In the genomic region with DNA sequence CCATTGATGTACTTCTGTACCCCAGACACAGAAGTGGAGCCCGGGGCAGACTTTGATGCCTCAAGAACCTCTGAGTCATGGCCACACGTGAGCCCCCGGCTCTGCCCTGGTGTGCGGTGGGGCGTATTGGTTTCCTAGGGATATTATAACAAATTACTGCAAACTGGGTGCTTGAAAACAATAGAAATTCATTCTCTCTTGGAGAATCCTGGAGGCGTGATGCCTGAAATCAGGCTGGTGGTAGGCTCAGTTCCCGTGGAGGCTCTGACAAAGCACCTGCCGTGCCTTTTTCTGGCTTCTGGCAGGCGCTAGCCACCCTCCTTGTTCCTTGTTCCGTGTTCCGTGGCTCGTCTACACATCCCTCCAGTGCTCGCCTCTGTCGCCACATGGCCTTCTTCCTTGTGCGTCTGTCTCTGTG, we compare ENCODE assay signal across 1 cellular context.
TF ChIP-seq lines count a peak whose summit lies in the region.

No MANE protein-coding gene starts in this region.

TF ChIP-seq in Ishikawa, 13 proteins besides CTCF, POLR2A, EP300 and RAD21 (continued from another document):
- TF ChIP-seq, protein P1, sequence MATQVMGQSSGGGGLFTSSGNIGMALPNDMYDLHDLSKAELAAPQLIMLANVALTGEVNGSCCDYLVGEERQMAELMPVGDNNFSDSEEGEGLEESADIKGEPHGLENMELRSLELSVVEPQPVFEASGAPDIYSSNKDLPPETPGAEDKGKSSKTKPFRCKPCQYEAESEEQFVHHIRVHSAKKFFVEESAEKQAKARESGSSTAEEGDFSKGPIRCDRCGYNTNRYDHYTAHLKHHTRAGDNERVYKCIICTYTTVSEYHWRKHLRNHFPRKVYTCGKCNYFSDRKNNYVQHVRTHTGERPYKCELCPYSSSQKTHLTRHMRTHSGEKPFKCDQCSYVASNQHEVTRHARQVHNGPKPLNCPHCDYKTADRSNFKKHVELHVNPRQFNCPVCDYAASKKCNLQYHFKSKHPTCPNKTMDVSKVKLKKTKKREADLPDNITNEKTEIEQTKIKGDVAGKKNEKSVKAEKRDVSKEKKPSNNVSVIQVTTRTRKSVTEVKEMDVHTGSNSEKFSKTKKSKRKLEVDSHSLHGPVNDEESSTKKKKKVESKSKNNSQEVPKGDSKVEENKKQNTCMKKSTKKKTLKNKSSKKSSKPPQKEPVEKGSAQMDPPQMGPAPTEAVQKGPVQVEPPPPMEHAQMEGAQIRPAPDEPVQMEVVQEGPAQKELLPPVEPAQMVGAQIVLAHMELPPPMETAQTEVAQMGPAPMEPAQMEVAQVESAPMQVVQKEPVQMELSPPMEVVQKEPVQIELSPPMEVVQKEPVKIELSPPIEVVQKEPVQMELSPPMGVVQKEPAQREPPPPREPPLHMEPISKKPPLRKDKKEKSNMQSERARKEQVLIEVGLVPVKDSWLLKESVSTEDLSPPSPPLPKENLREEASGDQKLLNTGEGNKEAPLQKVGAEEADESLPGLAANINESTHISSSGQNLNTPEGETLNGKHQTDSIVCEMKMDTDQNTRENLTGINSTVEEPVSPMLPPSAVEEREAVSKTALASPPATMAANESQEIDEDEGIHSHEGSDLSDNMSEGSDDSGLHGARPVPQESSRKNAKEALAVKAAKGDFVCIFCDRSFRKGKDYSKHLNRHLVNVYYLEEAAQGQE (IDR thresholded peaks at IDR 0.05; ENCODE audit: low read depth), result no peak
- TF ChIP-seq TEAD4 (IDR thresholded peaks at IDR 0.05), result no peak
- TF ChIP-seq YY1 (IDR thresholded peaks at IDR 0.05; ENCODE audit: low read depth), result 0 out of 2 replicates have a peak, but pooled peaks have one; percentile 32
- TF ChIP-seq NFIC (IDR thresholded peaks at IDR 0.05), result peak; percentile 47; the same call in 1 of the 2 replicates
- TF ChIP-seq, protein P2, sequence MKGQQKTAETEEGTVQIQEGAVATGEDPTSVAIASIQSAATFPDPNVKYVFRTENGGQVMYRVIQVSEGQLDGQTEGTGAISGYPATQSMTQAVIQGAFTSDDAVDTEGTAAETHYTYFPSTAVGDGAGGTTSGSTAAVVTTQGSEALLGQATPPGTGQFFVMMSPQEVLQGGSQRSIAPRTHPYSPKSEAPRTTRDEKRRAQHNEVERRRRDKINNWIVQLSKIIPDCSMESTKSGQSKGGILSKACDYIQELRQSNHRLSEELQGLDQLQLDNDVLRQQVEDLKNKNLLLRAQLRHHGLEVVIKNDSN (IDR thresholded peaks at IDR 0.05), result peak; percentile 66
TF ChIP-seq in Ishikawa: peak in this region for 5.
